ENCODE assay signal across 8 cellular contexts in genomic region chr21:39182484-39183271, GRCh38.
DNase-seq lines count a peak whose midpoint lies in the region.

No MANE protein-coding gene starts in this region.

- H3K27ac ChIP-seq in effector memory CD4-positive, alpha-beta T cell (ENCODE audit: insufficient read depth, low read length, poor library complexity, severe bottlenecking) = peak overlapping the region; percentile 83
- H3K27ac ChIP-seq in mucosa of rectum (ENCODE audit: low read depth in 2 of 2, low read length in 2 of 2) = peak overlapping the region; percentile 91 to 95

- H3K36me3 ChIP-seq in HAP-1 (replicated peaks) = peaks cover 31% of the 10 kb centered on the region
- H3K36me3 ChIP-seq in effector memory CD4-positive, alpha-beta T cell (ENCODE audit: control insufficient read depth, insufficient read depth, low read length) = peaks cover 9% of the 10 kb centered on the region
- H3K36me3 ChIP-seq in mucosa of rectum (ENCODE audit: control insufficient read depth in 2 of 2, insufficient read depth in 2 of 2, low read length in 2 of 2) = peaks cover 3 to 6% of the 10 kb centered on the region in 2 donors

- H3K27me3 ChIP-seq in HAP-1 (ENCODE audit: low read depth) (no peaks in the 10 kb centered on the region), mucosa of rectum (ENCODE audit: control insufficient read depth in 2 of 2, insufficient read depth in 2 of 2, low read length in 2 of 2) (no peaks in the 10 kb centered on the region)
- H3K27me3 ChIP-seq in effector memory CD4-positive, alpha-beta T cell (replicated peaks; ENCODE audit: control insufficient read depth, insufficient read depth, low read length, poor library complexity, severe bottlenecking) = no peaks in the 10 kb centered on the region

- H3K4me3 ChIP-seq in HAP-1 (peak overlapping the region; percentile 83), mucosa of rectum (ENCODE audit: low read length in 2 of 2) (peak overlapping the region; percentile 90 to 93)
- peak overlapping the region; percentile 95 for H3K4me3 ChIP-seq in effector memory CD4-positive, alpha-beta T cell (ENCODE audit: insufficient read depth, low read depth, low read length, poor library complexity, severe bottlenecking)

- DNase-seq in ELR (ENCODE audit: low read depth) (peak; percentile 44), HAP-1 (ENCODE audit: low spot score in 2 of 2) (peak in 1 of 2 experiments; percentile 27), RPMI8226 (peak; percentile 54), SHP77 treated with DMSO at 0.1 percent for 48 hours (lab: John Stamatoyannopoulos, UW) (no peak), NCI-H526 treated with DMSO at 0.1 percent for 48 hours (lab: John Stamatoyannopoulos, UW) (no peak), NCI-H774 (lab: John Stamatoyannopoulos, UW) (no peak)
- no peak for DNase-seq in effector memory CD4-positive, alpha-beta T cell

- in situ Hi-C loops in HAP-1 (cut with MboI; ENCODE audit: low sequenced_read_pairs) = loop anchor here (10.0 kb wide), 1 partner anchor 262 kb away; the partner anchor contains the start of gene LCA5L

- H3K4me1 ChIP-seq in HAP-1 (peaks cover 24% of the 10 kb centered on the region), mucosa of rectum (ENCODE audit: control insufficient read depth in 2 of 2, insufficient read depth in 2 of 2, low read length in 2 of 2) (peaks cover 0 to 12% of the 10 kb centered on the region in 2 donors)
- H3K4me1 ChIP-seq in effector memory CD4-positive, alpha-beta T cell (ENCODE audit: control insufficient read depth, insufficient read depth, low read length, poor library complexity, severe bottlenecking) = peaks cover 9% of the 10 kb centered on the region

- H3K9ac ChIP-seq in mucosa of rectum (ENCODE audit: low read depth in 1 of 2, low read length in 2 of 2) = peak overlapping the region; percentile 73 to 87

- H3K9me3 ChIP-seq in HAP-1 (no peaks in the 10 kb centered on the region), mucosa of rectum (ENCODE audit: control insufficient read depth in 2 of 2, low read length in 2 of 2) (no peaks in the 10 kb centered on the region)
- no peaks in the 10 kb centered on the region for H3K9me3 ChIP-seq in effector memory CD4-positive, alpha-beta T cell (ENCODE audit: control insufficient read depth, low read length)

Comparison
In these comparisons a context has a peak if more than half of its experiments do, and no peak if none do; other contexts are left out.
1. DNase-seq: peak in ELR (single experiment) and RPMI8226 (single experiment); none in effector memory CD4-positive, alpha-beta T cell (0 of 3), SHP77 treated with DMSO at 0.1 percent for 48 hours (single experiment), NCI-H526 treated with DMSO at 0.1 percent for 48 hours (single experiment) and NCI-H774 (single experiment).
2. Peak in every context shown above with its lines, with median percentiles within 50 percentile points of each other: H3K4me3 ChIP-seq.